8 cellular contexts compared by ENCODE assay signal in genomic region chr1:51330331-51331201, GRCh38. TPM values are rescaled to one million over a fixed set of nuclear protein-coding genes. Genes with fewer than 3 reads are reported as not detected.
A peak's percentile ranks its signal among the peaks of the same experiment; 100 is the strongest.
DNase-seq lines count a peak whose midpoint lies in the region; ATAC-seq and TF ChIP-seq lines count a peak whose summit lies in the region.

Gene TTC39A, minus strand, starts transcription at chr1:51330562. Its CDS starts 85 bp downstream, at chr1:51330477.

- H3K36me3 Mint-ChIP-seq in neural crest cell (ENCODE audit: low read depth) = no peaks in the 10 kb centered on the region

- H3K27ac ChIP-seq in OCI-LY3 (ENCODE audit: low read length) = no peak within 1 kb of the TSS

- H3K9me3 Mint-ChIP-seq in neural crest cell = no peaks in the 10 kb centered on the region

- H3K9me3 ChIP-seq in OCI-LY3 (ENCODE audit: insufficient read depth, low read length) = no peaks in the 10 kb centered on the region

- TF ChIP-seq CTCF in OCI-LY3 (IDR thresholded peaks at IDR 0.05; ENCODE audit: low read depth, low read length) (no peak), neural crest cell (conservative IDR thresholded peaks at IDR 0.05) (no peak)

- peak within 1 kb of the TSS; percentile 89 for H3K4me3 Mint-ChIP-seq in neural crest cell

- H4K20me1 ChIP-seq in OCI-LY3 (ENCODE audit: insufficient read depth, low read length) = no peaks in the 10 kb centered on the region

- H3K36me3 ChIP-seq in OCI-LY3 (replicated peaks; ENCODE audit: low read depth, low read length) = no peaks in the 10 kb centered on the region

- H3K27me3 Mint-ChIP-seq in neural crest cell (ENCODE audit: low read depth) = peaks cover 35% of the 10 kb centered on the region

- H3K4me2 ChIP-seq in OCI-LY3 (ENCODE audit: low read length) = peak within 1 kb of the TSS; percentile 96

- ATAC-seq in esophagus mucosa (no peak), HG03097 (IDR thresholded peaks at IDR 0.05; ENCODE audit: low FRiP score, unreplicated experiment) (no peak)

- peaks cover 11% of the 10 kb centered on the region for H3K4me1 ChIP-seq in OCI-LY3 (ENCODE audit: low read length)

- H2AFZ ChIP-seq in OCI-LY3 (ENCODE audit: low read depth, low read length) = peak within 1 kb of the TSS; percentile 60

- peaks cover 13% of the 10 kb centered on the region for H3K4me1 Mint-ChIP-seq in neural crest cell

- DNase-seq in DMS 273 (lab: John Stamatoyannopoulos, UW; ENCODE audit: unreplicated experiment) (peak; percentile 63), DMS 273 treated with DMSO at 0.1 percent for 48 hours (lab: John Stamatoyannopoulos, UW) (no peak), neural crest cell (ENCODE audit: low read depth, low spot score) (no peak)
- DNase-seq in activated CD4-positive, alpha-beta T cell treated with anti-CD3 and anti-CD28 coated beads, Interleukin-2, amount 50 U/mL, for 48 hours = no peak
- no peak for DNase-seq in stimulated activated naive CD4-positive, alpha-beta T cell (lab: John Stamatoyannopoulos, UW)

- H3K27me3 ChIP-seq in OCI-LY3 (ENCODE audit: low read depth, low read length) = 0 out of 2 replicates have a peak, but pooled peaks cover 6% of the 10 kb centered on the region

- H3K9ac ChIP-seq in OCI-LY3 (ENCODE audit: low read length) = peak within 1 kb of the TSS; percentile 62

- peak within 1 kb of the TSS; percentile 59 for H3K27ac Mint-ChIP-seq in neural crest cell (ENCODE audit: unreplicated experiment)

- H3K4me3 ChIP-seq in OCI-LY3 (ENCODE audit: low read length) = peak within 1 kb of the TSS; percentile 87

- no peaks in the 10 kb centered on the region for H3K79me2 ChIP-seq in OCI-LY3 (ENCODE audit: low read length)

RNA-seq across cellular contexts. Expression of gene TTC39A, which starts in this region (rescaled TPM):
- 32.6 TPM for total RNA-seq in esophagus mucosa
- 1.6 and 1.7 TPM in 2 replicates for total RNA-seq in neural crest cell

Comparison
In these comparisons a context has a peak if more than half of its experiments do, and no peak if none do; other contexts are left out.
1. RNA of gene TTC39A (total RNA-seq): 32.6 TPM in esophagus mucosa (single experiment); 1.6 to 1.7 TPM in neural crest cell; every median in the first group is over 10 times any median in the second.